Comparison of ENCODE assay signal across 1 cellular context in the genomic region with DNA sequence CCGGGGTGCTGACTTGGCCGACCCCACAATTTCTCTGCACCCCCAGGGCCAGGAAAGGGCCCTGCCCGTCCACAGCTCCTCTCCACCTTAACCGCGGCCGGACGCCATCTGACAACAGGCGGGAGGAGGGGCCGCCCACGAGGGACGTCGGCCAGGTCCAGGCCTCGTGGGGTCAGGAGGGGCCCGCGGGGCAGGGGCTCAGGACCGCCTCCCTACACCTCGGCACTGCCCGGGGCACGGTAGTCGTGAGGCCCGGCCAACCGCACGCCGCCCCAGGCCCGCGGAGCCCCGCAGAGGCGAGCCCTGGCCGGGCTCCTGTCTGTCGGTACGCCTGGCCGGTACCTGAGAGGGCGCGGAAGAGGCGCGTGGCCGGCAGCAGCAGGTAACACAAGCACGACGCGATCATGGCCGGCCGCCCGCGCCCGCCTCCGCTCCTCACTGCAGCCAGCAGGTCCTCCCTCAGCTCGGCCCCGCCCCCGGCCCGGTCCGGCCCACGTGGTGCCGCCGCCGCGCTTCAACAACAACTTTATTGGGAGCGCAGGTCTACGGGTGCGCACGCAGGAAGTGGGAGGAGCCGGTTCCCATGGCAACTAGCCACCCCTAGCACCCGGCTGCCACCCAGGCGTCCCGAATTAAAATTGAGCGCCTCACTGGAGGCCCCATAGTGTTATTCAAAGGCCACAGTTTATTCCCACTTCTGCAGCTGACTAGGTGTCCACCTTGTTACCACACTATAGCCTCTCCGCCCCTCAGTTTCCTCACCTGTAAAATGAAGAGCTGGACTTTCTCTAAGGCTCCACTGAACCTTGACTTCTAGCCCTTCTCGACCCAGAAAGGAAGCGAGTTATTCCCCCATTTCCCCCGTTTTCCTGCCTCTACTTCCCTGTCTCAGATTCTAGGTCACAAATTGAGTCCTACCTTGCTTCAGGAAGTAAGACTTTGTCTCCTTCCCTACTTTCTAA.
TF ChIP-seq lines count a peak whose summit lies in the region.

A gene with protein sequence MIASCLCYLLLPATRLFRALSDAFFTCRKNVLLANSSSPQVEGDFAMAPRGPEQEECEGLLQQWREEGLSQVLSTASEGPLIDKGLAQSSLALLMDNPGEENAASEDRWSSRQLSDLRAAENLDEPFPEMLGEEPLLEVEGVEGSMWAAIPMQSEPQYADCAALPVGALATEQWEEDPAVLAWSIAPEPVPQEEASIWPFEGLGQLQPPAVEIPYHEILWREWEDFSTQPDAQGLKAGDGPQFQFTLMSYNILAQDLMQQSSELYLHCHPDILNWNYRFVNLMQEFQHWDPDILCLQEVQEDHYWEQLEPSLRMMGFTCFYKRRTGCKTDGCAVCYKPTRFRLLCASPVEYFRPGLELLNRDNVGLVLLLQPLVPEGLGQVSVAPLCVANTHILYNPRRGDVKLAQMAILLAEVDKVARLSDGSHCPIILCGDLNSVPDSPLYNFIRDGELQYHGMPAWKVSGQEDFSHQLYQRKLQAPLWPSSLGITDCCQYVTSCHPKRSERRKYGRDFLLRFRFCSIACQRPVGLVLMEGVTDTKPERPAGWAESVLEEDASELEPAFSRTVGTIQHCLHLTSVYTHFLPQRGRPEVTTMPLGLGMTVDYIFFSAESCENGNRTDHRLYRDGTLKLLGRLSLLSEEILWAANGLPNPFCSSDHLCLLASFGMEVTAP (minus strand): TSS at position 461 of the 962 bp plus-strand sequence. CDS start 55 bp downstream, at position 406.

TF ChIP-seq in liver, 16 proteins besides CTCF, POLR2A, EP300 and RAD21 (continued from another document):
- TF ChIP-seq, protein P1, sequence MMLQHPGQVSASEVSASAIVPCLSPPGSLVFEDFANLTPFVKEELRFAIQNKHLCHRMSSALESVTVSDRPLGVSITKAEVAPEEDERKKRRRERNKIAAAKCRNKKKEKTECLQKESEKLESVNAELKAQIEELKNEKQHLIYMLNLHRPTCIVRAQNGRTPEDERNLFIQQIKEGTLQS (IDR thresholded peaks at IDR 0.05) = no peak
- TF ChIP-seq FOXA1 (IDR thresholded peaks at IDR 0.05) (no peak), YY1 (IDR thresholded peaks at IDR 0.05) (peak; percentile 3), FOXA2 (IDR thresholded peaks at IDR 0.05) (no peak), HNF4G (IDR thresholded peaks at IDR 0.05) (no peak), TAF1 (conservative IDR thresholded peaks at IDR 0.05) (peak; percentile 29), HNF4A (conservative IDR thresholded peaks at IDR 0.05) (no peak), NR2F2 (IDR thresholded peaks at IDR 0.05) (no peak), EGR1 (IDR thresholded peaks at IDR 0.05; ENCODE audit: low read depth in 2 of 2) (peak in 1 of 2 donors; percentile 71)
- TF ChIP-seq, protein P2, sequence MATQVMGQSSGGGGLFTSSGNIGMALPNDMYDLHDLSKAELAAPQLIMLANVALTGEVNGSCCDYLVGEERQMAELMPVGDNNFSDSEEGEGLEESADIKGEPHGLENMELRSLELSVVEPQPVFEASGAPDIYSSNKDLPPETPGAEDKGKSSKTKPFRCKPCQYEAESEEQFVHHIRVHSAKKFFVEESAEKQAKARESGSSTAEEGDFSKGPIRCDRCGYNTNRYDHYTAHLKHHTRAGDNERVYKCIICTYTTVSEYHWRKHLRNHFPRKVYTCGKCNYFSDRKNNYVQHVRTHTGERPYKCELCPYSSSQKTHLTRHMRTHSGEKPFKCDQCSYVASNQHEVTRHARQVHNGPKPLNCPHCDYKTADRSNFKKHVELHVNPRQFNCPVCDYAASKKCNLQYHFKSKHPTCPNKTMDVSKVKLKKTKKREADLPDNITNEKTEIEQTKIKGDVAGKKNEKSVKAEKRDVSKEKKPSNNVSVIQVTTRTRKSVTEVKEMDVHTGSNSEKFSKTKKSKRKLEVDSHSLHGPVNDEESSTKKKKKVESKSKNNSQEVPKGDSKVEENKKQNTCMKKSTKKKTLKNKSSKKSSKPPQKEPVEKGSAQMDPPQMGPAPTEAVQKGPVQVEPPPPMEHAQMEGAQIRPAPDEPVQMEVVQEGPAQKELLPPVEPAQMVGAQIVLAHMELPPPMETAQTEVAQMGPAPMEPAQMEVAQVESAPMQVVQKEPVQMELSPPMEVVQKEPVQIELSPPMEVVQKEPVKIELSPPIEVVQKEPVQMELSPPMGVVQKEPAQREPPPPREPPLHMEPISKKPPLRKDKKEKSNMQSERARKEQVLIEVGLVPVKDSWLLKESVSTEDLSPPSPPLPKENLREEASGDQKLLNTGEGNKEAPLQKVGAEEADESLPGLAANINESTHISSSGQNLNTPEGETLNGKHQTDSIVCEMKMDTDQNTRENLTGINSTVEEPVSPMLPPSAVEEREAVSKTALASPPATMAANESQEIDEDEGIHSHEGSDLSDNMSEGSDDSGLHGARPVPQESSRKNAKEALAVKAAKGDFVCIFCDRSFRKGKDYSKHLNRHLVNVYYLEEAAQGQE (IDR thresholded peaks at IDR 0.05) = peak; percentile 65
- TF ChIP-seq, protein P3, sequence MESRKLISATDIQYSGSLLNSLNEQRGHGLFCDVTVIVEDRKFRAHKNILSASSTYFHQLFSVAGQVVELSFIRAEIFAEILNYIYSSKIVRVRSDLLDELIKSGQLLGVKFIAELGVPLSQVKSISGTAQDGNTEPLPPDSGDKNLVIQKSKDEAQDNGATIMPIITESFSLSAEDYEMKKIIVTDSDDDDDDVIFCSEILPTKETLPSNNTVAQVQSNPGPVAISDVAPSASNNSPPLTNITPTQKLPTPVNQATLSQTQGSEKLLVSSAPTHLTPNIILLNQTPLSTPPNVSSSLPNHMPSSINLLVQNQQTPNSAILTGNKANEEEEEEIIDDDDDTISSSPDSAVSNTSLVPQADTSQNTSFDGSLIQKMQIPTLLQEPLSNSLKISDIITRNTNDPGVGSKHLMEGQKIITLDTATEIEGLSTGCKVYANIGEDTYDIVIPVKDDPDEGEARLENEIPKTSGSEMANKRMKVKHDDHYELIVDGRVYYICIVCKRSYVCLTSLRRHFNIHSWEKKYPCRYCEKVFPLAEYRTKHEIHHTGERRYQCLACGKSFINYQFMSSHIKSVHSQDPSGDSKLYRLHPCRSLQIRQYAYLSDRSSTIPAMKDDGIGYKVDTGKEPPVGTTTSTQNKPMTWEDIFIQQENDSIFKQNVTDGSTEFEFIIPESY (IDR thresholded peaks at IDR 0.05) = no peak
- TF ChIP-seq, protein P4, sequence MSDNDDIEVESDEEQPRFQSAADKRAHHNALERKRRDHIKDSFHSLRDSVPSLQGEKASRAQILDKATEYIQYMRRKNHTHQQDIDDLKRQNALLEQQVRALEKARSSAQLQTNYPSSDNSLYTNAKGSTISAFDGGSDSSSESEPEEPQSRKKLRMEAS (IDR thresholded peaks at IDR 0.05) = peak; percentile 17
